ENCODE assay signal across 8 cellular contexts in genomic region chr3:141231101-141231922, GRCh38. TPM values are rescaled to one million over a fixed set of nuclear protein-coding genes. Genes with fewer than 3 reads are reported as not detected.
DNase-seq lines count a peak whose midpoint lies in the region; ATAC-seq and TF ChIP-seq lines count a peak whose summit lies in the region.

A gene with protein sequence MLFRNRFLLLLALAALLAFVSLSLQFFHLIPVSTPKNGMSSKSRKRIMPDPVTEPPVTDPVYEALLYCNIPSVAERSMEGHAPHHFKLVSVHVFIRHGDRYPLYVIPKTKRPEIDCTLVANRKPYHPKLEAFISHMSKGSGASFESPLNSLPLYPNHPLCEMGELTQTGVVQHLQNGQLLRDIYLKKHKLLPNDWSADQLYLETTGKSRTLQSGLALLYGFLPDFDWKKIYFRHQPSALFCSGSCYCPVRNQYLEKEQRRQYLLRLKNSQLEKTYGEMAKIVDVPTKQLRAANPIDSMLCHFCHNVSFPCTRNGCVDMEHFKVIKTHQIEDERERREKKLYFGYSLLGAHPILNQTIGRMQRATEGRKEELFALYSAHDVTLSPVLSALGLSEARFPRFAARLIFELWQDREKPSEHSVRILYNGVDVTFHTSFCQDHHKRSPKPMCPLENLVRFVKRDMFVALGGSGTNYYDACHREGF (plus strand): TSS chr3:141231825. CDS start chr3:141260176, 28,351 bp downstream.

- peaks cover 13% of the 10 kb centered on the region for H3K4me1 ChIP-seq in PC-9 (replicated peaks; ENCODE audit: insufficient read depth)

- no peaks in the 10 kb centered on the region for H3F3A ChIP-seq in PC-9 (ENCODE audit: insufficient read depth, low read depth)

- H3K9me2 ChIP-seq in PC-9 (ENCODE audit: insufficient read depth), result no peaks in the 10 kb centered on the region

- H3K27me3 Mint-ChIP-seq in activated T-cell treated with anti-CD3 and anti-CD28 coated beads, Interleukin-2, amount 50 U/mL, for 72 hours (ENCODE audit: low read depth), result no peaks in the 10 kb centered on the region
- H3K27me3 Mint-ChIP-seq in natural killer cell (ENCODE audit: low read depth in 2 of 2), result no peaks in the 10 kb centered on the region

- H3K4me2 ChIP-seq in PC-9, result peak within 1 kb of the TSS; percentile 94

- ATAC-seq in GM21526 (IDR thresholded peaks at IDR 0.05; ENCODE audit: low FRiP score, unreplicated experiment) (peak; percentile 90), natural killer cell (peak; percentile 92 to 98 (median 95))
- peak; percentile 93 for ATAC-seq in activated T-cell treated with anti-CD3 and anti-CD28 coated beads, Interleukin-2, amount 50 U/mL, for 72 hours (replicated peaks in 1 of 2)

- peak within 1 kb of the TSS; percentile 92 for H3K27ac Mint-ChIP-seq in activated T-cell treated with anti-CD3 and anti-CD28 coated beads, Interleukin-2, amount 50 U/mL, for 72 hours
- peak within 1 kb of the TSS; percentile 92 to 97 for H3K27ac Mint-ChIP-seq in natural killer cell

- intact Hi-C loops in PC-9 (cut with micrococcal nuclease; ENCODE audit: unreplicated experiment), result loop anchor here (1.0 to 5.0 kb wide), 3 partner anchors 44 to 221 kb away; partner anchors contain the start of gene ZBTB38
- intact Hi-C loops in natural killer cell (cut with micrococcal nuclease), result loop anchor here (1.0 to 10.0 kb wide), 2 partner anchors 48 to 223 kb away; no protein-coding TSS in a partner anchor

- peaks cover 0 to 1% of the 10 kb centered on the region in 2 donors for H3K9me3 Mint-ChIP-seq in activated T-cell treated with anti-CD3 and anti-CD28 coated beads, Interleukin-2, amount 50 U/mL, for 72 hours
- no peaks in the 10 kb centered on the region for H3K9me3 Mint-ChIP-seq in natural killer cell

- peaks cover 21% of the 10 kb centered on the region for H3K79me2 ChIP-seq in PC-9 (ENCODE audit: low read depth)

- no peaks in the 10 kb centered on the region for H3K27me3 ChIP-seq in PC-9 (ENCODE audit: insufficient read depth, low read depth)

- H3K4me1 Mint-ChIP-seq in activated T-cell treated with anti-CD3 and anti-CD28 coated beads, Interleukin-2, amount 50 U/mL, for 72 hours (ENCODE audit: low read depth), result peaks cover 50% of the 10 kb centered on the region
- H3K4me1 Mint-ChIP-seq in natural killer cell, result peaks cover 58 to 61% of the 10 kb centered on the region in 2 donors

- H3K27ac ChIP-seq in PC-9, result peak within 1 kb of the TSS; percentile 58

- peak within 1 kb of the TSS; percentile 95 for H2AFZ ChIP-seq in PC-9

- POLR2A ChIA-PET in PC-9 (lab: Charles Lee; ENCODE audit: unreplicated experiment), result interaction anchor here (0.6 to 0.9 kb wide), 5 partner anchors 29 to 1770 kb away, joined by 3 to 16 read pairs (median 5); partner anchors contain the start of gene U2SURP

- H3K9me3 ChIP-seq in PC-9 (ENCODE audit: insufficient read depth, low read depth), result peaks cover under 1% of the 10 kb centered on the region; the same call in 1 of the 2 replicates

- 0 out of 2 replicates have a peak, but pooled peaks cover 4% of the 10 kb centered on the region for H4K20me1 ChIP-seq in PC-9 (ENCODE audit: insufficient read depth)

- BruUV-seq in PC-9 (replicated peaks; lab: Mats Ljungman, UMichigan), result no TSS peak

- TF ChIP-seq CTCF in PC-9 (conservative IDR thresholded peaks at IDR 0.05) (peak; percentile 51; the same call in 1 of the 2 replicates), natural killer cell (IDR thresholded peaks at IDR 0.05) (peak; percentile 69)

- peak within 1 kb of the TSS; percentile 88 for H3K4me3 ChIP-seq in PC-9

- no peaks in the 10 kb centered on the region for H3K36me3 Mint-ChIP-seq in activated T-cell treated with anti-CD3 and anti-CD28 coated beads, Interleukin-2, amount 50 U/mL, for 72 hours (ENCODE audit: insufficient read depth in 2 of 2)
- H3K36me3 Mint-ChIP-seq in natural killer cell, result no peaks in the 10 kb centered on the region

- H3K4me3 Mint-ChIP-seq in activated T-cell treated with anti-CD3 and anti-CD28 coated beads, Interleukin-2, amount 50 U/mL, for 72 hours, result peak within 1 kb of the TSS; percentile 95 to 98
- peak within 1 kb of the TSS; percentile 98 for H3K4me3 Mint-ChIP-seq in natural killer cell

- no peaks in the 10 kb centered on the region for H3K36me3 ChIP-seq in PC-9 (ENCODE audit: low read depth)

- CTCF ChIA-PET in PC-9 (lab: Charles Lee), result interaction anchor here (0.5 to 1.7 kb wide), 16 partner anchors 15 to 457 kb away, joined by 3 to 23 read pairs (median 4); no protein-coding TSS in a partner anchor

- DNase-seq in DMS53 treated with DMSO at 0.1 percent for 48 hours (lab: John Stamatoyannopoulos, UW; ENCODE audit: unreplicated experiment), result peak; percentile 61
- peak; percentile 77 for DNase-seq in HuH-7 (ENCODE audit: low spot score)
- DNase-seq in PC-9, result peak; percentile 71 to 98
- DNase-seq in activated T-cell treated with anti-CD3 and anti-CD28 coated beads, Interleukin-2, amount 50 U/mL, for 72 hours, result peak; percentile 93 to 98
- DNase-seq in fibroblast of gingiva (ENCODE audit: low read depth), result peak; percentile 85
- DNase-seq in natural killer cell, result peak; percentile 95
- peak; percentile 87 for DNase-seq in stimulated activated naive CD4-positive, alpha-beta T cell treated with Interleukin-2 at 50 U/mL for 16 hours (lab: John Stamatoyannopoulos, UW)

RNA-seq across cellular contexts. Expression of the gene that starts here (rescaled TPM):
- total RNA-seq in PC-9 (2021), result 7.8 and 11.1 TPM in 2 replicates
- total RNA-seq in activated T-cell treated with anti-CD3 and anti-CD28 coated beads, Interleukin-2, amount 50 U/mL, for 72 hours, result 10 to 100 TPM; 13.2 to 14.3 TPM
- 10 to 100 TPM; 13.0 to 32.4 (median 21.7) TPM for total RNA-seq in natural killer cell

Comparison
In these comparisons a context has a peak if more than half of its experiments do, and no peak if none do; other contexts are left out.
1. Peak in every context shown above with its lines: DNase-seq, ATAC-seq, H3K4me3 ChIP-seq and H3K27ac ChIP-seq.